Comparison of ENCODE assay signal across 2 cellular contexts in the genomic region with DNA sequence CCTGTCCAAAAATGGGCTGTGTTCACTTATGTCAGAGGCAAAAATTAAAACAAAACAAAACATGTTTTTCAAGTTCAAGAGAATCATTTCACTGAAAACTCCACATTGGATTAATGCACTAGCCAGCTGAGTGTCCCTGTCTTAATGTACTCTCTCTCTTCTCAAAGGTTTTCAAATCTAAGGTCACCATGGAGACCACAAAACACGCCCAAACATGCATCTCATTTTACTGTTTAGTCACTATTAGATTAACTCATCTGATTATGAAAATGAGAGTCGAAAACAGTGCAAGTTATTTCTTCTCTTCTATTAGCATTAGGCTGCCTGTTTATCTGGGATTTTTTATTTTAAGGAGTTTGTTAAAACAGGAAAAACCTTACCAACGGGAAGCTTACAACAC.
TF ChIP-seq lines count a peak whose summit lies in the region.

No MANE protein-coding gene starts in this region.

TF ChIP-seq in GM12878, 131 proteins besides CTCF, POLR2A, EP300 and RAD21 (continued from another document):
- TF ChIP-seq, protein P1, sequence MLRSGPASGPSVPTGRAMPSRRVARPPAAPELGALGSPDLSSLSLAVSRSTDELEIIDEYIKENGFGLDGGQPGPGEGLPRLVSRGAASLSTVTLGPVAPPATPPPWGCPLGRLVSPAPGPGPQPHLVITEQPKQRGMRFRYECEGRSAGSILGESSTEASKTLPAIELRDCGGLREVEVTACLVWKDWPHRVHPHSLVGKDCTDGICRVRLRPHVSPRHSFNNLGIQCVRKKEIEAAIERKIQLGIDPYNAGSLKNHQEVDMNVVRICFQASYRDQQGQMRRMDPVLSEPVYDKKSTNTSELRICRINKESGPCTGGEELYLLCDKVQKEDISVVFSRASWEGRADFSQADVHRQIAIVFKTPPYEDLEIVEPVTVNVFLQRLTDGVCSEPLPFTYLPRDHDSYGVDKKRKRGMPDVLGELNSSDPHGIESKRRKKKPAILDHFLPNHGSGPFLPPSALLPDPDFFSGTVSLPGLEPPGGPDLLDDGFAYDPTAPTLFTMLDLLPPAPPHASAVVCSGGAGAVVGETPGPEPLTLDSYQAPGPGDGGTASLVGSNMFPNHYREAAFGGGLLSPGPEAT (IDR thresholded peaks at IDR 0.05; ENCODE audit: low read depth): no peak
- TF ChIP-seq, protein P2, sequence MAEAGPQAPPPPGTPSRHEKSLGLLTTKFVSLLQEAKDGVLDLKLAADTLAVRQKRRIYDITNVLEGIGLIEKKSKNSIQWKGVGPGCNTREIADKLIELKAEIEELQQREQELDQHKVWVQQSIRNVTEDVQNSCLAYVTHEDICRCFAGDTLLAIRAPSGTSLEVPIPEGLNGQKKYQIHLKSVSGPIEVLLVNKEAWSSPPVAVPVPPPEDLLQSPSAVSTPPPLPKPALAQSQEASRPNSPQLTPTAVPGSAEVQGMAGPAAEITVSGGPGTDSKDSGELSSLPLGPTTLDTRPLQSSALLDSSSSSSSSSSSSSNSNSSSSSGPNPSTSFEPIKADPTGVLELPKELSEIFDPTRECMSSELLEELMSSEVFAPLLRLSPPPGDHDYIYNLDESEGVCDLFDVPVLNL (IDR thresholded peaks at IDR 0.05; ENCODE audit: low read depth, low read length): no peak
- TF ChIP-seq POU2F2 (IDR thresholded peaks at IDR 0.05; ENCODE audit: borderline replicate concordance, low read depth, low read length) (no peak), SMC3 (IDR thresholded peaks at IDR 0.05; ENCODE audit: borderline replicate concordance, low read length) (no peak), ASH2L (IDR thresholded peaks at IDR 0.05; ENCODE audit: borderline replicate concordance, low read depth) (no peak), RFX5 (IDR thresholded peaks at IDR 0.05; ENCODE audit: low read depth, low read length) (no peak), JUND (IDR thresholded peaks at IDR 0.05; ENCODE audit: low read depth, low read length) (no peak), ESRRA (IDR thresholded peaks at IDR 0.05; ENCODE audit: low read length) (no peak), ZNF384 (IDR thresholded peaks at IDR 0.05; ENCODE audit: borderline replicate concordance, low read depth, low read length) (no peak)
- TF ChIP-seq, protein P3, sequence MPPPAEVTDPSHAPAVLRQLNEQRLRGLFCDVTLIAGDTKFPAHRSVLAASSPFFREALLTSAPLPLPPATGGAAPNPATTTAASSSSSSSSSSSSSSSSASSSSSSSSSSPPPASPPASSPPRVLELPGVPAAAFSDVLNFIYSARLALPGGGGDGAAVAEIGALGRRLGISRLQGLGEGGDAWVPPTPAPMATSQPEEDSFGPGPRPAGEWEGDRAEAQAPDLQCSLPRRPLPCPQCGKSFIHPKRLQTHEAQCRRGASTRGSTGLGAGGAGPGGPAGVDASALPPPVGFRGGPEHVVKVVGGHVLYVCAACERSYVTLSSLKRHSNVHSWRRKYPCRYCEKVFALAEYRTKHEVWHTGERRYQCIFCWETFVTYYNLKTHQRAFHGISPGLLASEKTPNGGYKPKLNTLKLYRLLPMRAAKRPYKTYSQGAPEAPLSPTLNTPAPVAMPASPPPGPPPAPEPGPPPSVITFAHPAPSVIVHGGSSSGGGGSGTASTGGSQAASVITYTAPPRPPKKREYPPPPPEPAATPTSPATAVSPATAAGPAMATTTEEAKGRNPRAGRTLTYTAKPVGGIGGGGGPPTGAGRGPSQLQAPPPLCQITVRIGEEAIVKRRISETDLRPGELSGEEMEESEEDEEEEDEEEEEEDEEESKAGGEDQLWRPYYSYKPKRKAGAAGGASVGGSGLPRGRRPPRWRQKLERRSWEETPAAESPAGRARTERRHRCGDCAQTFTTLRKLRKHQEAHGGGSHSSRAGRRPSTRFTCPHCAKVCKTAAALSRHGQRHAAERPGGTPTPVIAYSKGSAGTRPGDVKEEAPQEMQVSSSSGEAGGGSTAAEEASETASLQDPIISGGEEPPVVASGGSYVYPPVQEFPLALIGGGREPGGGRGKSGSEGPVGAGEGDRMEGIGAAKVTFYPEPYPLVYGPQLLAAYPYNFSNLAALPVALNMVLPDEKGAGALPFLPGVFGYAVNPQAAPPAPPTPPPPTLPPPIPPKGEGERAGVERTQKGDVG (CRISPR knock-in tag; IDR thresholded peaks at IDR 0.05): no peak

TF ChIP-seq in GM23338, 12 proteins besides CTCF, POLR2A, EP300 and RAD21 (continued from another document):
- TF ChIP-seq, protein P4, sequence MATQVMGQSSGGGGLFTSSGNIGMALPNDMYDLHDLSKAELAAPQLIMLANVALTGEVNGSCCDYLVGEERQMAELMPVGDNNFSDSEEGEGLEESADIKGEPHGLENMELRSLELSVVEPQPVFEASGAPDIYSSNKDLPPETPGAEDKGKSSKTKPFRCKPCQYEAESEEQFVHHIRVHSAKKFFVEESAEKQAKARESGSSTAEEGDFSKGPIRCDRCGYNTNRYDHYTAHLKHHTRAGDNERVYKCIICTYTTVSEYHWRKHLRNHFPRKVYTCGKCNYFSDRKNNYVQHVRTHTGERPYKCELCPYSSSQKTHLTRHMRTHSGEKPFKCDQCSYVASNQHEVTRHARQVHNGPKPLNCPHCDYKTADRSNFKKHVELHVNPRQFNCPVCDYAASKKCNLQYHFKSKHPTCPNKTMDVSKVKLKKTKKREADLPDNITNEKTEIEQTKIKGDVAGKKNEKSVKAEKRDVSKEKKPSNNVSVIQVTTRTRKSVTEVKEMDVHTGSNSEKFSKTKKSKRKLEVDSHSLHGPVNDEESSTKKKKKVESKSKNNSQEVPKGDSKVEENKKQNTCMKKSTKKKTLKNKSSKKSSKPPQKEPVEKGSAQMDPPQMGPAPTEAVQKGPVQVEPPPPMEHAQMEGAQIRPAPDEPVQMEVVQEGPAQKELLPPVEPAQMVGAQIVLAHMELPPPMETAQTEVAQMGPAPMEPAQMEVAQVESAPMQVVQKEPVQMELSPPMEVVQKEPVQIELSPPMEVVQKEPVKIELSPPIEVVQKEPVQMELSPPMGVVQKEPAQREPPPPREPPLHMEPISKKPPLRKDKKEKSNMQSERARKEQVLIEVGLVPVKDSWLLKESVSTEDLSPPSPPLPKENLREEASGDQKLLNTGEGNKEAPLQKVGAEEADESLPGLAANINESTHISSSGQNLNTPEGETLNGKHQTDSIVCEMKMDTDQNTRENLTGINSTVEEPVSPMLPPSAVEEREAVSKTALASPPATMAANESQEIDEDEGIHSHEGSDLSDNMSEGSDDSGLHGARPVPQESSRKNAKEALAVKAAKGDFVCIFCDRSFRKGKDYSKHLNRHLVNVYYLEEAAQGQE (IDR thresholded peaks at IDR 0.05; ENCODE audit: unreplicated experiment): no peak
- TF ChIP-seq, protein P5, sequence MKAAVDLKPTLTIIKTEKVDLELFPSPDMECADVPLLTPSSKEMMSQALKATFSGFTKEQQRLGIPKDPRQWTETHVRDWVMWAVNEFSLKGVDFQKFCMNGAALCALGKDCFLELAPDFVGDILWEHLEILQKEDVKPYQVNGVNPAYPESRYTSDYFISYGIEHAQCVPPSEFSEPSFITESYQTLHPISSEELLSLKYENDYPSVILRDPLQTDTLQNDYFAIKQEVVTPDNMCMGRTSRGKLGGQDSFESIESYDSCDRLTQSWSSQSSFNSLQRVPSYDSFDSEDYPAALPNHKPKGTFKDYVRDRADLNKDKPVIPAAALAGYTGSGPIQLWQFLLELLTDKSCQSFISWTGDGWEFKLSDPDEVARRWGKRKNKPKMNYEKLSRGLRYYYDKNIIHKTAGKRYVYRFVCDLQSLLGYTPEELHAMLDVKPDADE (IDR thresholded peaks at IDR 0.05): no peak
- TF ChIP-seq EZH2 (IDR thresholded peaks at IDR 0.05; ENCODE audit: low read depth, unreplicated experiment) (no peak), NANOG (IDR thresholded peaks at IDR 0.05; ENCODE audit: borderline replicate concordance) (no peak), ZNF331 (CRISPR knock-in tag; IDR thresholded peaks at IDR 0.05; ENCODE audit: low read depth) (no peak)
- TF ChIP-seq, protein P6, sequence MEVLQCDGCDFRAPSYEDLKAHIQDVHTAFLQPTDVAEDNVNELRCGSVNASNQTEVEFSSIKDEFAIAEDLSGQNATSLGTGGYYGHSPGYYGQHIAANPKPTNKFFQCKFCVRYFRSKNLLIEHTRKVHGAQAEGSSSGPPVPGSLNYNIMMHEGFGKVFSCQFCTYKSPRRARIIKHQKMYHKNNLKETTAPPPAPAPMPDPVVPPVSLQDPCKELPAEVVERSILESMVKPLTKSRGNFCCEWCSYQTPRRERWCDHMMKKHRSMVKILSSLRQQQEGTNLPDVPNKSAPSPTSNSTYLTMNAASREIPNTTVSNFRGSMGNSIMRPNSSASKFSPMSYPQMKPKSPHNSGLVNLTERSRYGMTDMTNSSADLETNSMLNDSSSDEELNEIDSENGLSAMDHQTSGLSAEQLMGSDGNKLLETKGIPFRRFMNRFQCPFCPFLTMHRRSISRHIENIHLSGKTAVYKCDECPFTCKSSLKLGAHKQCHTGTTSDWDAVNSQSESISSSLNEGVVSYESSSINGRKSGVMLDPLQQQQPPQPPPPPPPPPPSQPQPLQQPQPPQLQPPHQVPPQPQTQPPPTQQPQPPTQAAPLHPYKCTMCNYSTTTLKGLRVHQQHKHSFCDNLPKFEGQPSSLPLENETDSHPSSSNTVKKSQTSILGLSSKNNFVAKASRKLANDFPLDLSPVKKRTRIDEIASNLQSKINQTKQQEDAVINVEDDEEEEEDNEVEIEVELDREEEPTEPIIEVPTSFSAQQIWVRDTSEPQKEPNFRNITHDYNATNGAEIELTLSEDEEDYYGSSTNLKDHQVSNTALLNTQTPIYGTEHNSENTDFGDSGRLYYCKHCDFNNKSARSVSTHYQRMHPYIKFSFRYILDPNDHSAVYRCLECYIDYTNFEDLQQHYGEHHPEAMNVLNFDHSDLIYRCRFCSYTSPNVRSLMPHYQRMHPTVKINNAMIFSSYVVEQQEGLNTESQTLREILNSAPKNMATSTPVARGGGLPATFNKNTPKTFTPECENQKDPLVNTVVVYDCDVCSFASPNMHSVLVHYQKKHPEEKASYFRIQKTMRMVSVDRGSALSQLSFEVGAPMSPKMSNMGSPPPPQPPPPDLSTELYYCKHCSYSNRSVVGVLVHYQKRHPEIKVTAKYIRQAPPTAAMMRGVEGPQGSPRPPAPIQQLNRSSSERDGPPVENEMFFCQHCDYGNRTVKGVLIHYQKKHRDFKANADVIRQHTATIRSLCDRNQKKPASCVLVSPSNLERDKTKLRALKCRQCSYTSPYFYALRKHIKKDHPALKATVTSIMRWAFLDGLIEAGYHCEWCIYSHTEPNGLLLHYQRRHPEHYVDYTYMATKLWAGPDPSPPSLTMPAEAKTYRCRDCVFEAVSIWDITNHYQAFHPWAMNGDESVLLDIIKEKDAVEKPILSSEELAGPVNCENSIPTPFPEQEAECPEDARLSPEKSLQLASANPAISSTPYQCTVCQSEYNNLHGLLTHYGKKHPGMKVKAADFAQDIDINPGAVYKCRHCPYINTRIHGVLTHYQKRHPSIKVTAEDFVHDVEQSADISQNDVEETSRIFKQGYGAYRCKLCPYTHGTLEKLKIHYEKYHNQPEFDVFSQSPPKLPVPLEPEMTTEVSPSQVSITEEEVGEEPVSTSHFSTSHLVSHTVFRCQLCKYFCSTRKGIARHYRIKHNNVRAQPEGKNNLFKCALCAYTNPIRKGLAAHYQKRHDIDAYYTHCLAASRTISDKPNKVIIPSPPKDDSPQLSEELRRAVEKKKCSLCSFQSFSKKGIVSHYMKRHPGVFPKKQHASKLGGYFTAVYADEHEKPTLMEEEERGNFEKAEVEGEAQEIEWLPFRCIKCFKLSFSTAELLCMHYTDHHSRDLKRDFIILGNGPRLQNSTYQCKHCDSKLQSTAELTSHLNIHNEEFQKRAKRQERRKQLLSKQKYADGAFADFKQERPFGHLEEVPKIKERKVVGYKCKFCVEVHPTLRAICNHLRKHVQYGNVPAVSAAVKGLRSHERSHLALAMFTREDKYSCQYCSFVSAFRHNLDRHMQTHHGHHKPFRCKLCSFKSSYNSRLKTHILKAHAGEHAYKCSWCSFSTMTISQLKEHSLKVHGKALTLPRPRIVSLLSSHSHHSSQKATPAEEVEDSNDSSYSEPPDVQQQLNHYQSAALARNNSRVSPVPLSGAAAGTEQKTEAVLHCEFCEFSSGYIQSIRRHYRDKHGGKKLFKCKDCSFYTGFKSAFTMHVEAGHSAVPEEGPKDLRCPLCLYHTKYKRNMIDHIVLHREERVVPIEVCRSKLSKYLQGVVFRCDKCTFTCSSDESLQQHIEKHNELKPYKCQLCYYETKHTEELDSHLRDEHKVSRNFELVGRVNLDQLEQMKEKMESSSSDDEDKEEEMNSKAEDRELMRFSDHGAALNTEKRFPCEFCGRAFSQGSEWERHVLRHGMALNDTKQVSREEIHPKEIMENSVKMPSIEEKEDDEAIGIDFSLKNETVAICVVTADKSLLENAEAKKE (CRISPR knock-in tag; IDR thresholded peaks at IDR 0.05): no peak
TF ChIP-seq in GM23338: peak in this region for 0.
